8 cellular contexts compared by ENCODE assay signal in genomic region chr13:41156611-41157010, GRCh38.
"Had no signal": no experiment of that assay in that cellular context is flagged by ENCODE, and none has a peak within 500 bp of the region (broad histone marks: within the 10 kb centered on the region; RNA-seq: fewer than 3 reads in every experiment).

No MANE protein-coding gene starts in this region.

- H3K4me3 Mint-ChIP-seq: H9, HFFc6 had no signal

- H3K9ac ChIP-seq: GM23248 had no signal

- H2AFZ ChIP-seq: GM23248 had no signal

- H3K4me3 ChIP-seq: GM23248, K562 had no signal

- ATAC-seq: HCT116, K562 had no signal

- DNase-seq: GM23248, H9, HFFc6, IMR-90, KG1 had no signal

- H3K27ac ChIP-seq: GM23248, HL-60 had no signal

- H3K27ac Mint-ChIP-seq: HFFc6 had no signal
